ENCODE assay signal across 8 cellular contexts in the genomic region with DNA sequence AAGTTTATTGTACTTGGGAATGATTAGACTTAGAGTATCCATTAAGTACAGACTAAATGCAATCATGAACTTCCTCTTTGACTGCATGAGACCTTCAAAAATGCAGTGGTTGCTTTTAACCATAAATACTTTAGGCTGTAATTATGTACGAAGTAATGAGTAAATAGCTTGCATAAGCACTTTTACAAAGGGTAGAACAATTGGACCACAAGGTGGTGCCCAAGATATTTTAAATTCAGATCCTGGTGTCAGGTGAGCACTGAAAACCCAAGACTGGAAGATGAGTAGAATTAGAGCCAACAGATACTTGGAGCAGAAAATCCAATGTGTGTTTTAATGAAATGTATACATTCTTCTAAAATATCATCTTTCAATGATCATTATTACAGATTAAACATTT. TPM values are rescaled to one million over a fixed set of nuclear protein-coding genes. Genes with fewer than 3 reads are reported as not detected.
A peak's percentile ranks its signal among the peaks of the same experiment; 100 is the strongest.
DNase-seq lines count a peak whose midpoint lies in the region; ATAC-seq, FAIRE-seq and TF ChIP-seq lines count a peak whose summit lies in the region.

No MANE protein-coding gene starts in this region.

- no peak for ATAC-seq in HG02885 (IDR thresholded peaks at IDR 0.05; ENCODE audit: poor library complexity, unreplicated experiment)

- H3K27me3 ChIP-seq in ascending aorta (no peaks in the 10 kb centered on the region), keratinocyte (ENCODE audit: control insufficient read depth, extremely low read depth, insufficient read depth, low read length) (no peaks in the 10 kb centered on the region)

- H3K4me3 ChIP-seq in ascending aorta (no peak overlapping the region), keratinocyte (ENCODE audit: control insufficient read depth in 2 of 3, extremely low read depth in 1 of 3, insufficient read depth in 2 of 3, low read depth in 1 of 3, low read length in 3 of 3) (no peak overlapping the region)

- H3K9me3 ChIP-seq in ascending aorta = no peaks in the 10 kb centered on the region
- H3K9me3 ChIP-seq in keratinocyte (ENCODE audit: control insufficient read depth, low read depth, low read length) = no peaks in the 10 kb centered on the region

- dilution Hi-C loops in keratinocyte (cut with MboI; ENCODE audit: extremely low pct_ligation_motif_present, low sequenced_read_pairs) = no loop called here

- H3K27ac ChIP-seq in ascending aorta = no peak overlapping the region
- no peak overlapping the region for H3K27ac ChIP-seq in keratinocyte (ENCODE audit: control insufficient read depth, insufficient read depth, low read length)

- no peaks in the 10 kb centered on the region for H4K20me1 ChIP-seq in keratinocyte (ENCODE audit: control insufficient read depth, extremely low read depth, insufficient read depth, low read length)

- DNase-seq in AG09319 (ENCODE audit: extremely low read depth, low read depth) = no peak
- DNase-seq in NCI-H2196 (lab: John Stamatoyannopoulos, UW; ENCODE audit: unreplicated experiment) = peak; percentile 56
- DNase-seq in ascending aorta (ENCODE audit: low spot score in 2 of 2) = no peak
- DNase-seq in keratinocyte (ENCODE audit: low read depth, low spot score) = no peak
- DNase-seq in effector CD8-positive, alpha-beta T cell (lab: John Stamatoyannopoulos, UW) = no peak
- DNase-seq in NCI-H128 (lab: John Stamatoyannopoulos, UW; ENCODE audit: unreplicated experiment) = no peak

- no peaks in the 10 kb centered on the region for H3K79me2 ChIP-seq in keratinocyte (ENCODE audit: control insufficient read depth, insufficient read depth, low read length)

- intact Hi-C loops in ascending aorta (cut with DNase I) = no loop called here

- no peak overlapping the region for H3K9ac ChIP-seq in keratinocyte (ENCODE audit: control insufficient read depth, extremely low read depth, insufficient read depth, low read length)

- H3K4me1 ChIP-seq in ascending aorta (no peaks in the 10 kb centered on the region), keratinocyte (ENCODE audit: control insufficient read depth, extremely low read depth, insufficient read depth, low read length) (peaks cover 5% of the 10 kb centered on the region)

- H3K36me3 ChIP-seq in ascending aorta (no peaks in the 10 kb centered on the region), keratinocyte (ENCODE audit: control insufficient read depth in 2 of 2, extremely low read depth in 1 of 2, insufficient read depth in 2 of 2, low read length in 2 of 2) (no peaks in the 10 kb centered on the region)

- H3K4me2 ChIP-seq in keratinocyte (ENCODE audit: control insufficient read depth, extremely low read depth, insufficient read depth, low read depth, low read length) = no peak overlapping the region

- H2AFZ ChIP-seq in keratinocyte (ENCODE audit: control insufficient read depth, low read length) = no peak overlapping the region

- H3K9me1 ChIP-seq in keratinocyte (ENCODE audit: control insufficient read depth, extremely low read depth, insufficient read depth, low read length) = no peaks in the 10 kb centered on the region

- peak; percentile 61 for FAIRE-seq in keratinocyte (lab: Jason Lieb, UNC)

- peak; percentile 13 for TF ChIP-seq CTCF in AG09319 (IDR thresholded peaks at IDR 0.05; ENCODE audit: low read depth, low read length)
- TF ChIP-seq CTCF in GM12874 (IDR thresholded peaks at IDR 0.05; ENCODE audit: insufficient read depth, low read depth, low read length) = peak; percentile 5; the same call in 1 of the 2 replicates
- TF ChIP-seq CTCF in ascending aorta (IDR thresholded peaks at IDR 0.05) = peak; percentile 25 to 42 (median 29)
- TF ChIP-seq CTCF in keratinocyte (optimal IDR thresholded peaks at IDR 0.05 in 1 of 3, IDR thresholded peaks at IDR 0.05 in 1 of 3, conservative IDR thresholded peaks at IDR 0.05 in 1 of 3; ENCODE audit: extremely low read depth in 1 of 3, insufficient read depth in 2 of 3, low read length in 3 of 3) = peak in 2 of 3 experiments; percentile 7 to 46

RNA-seq across cellular contexts. Expression of gene RHOU, which starts 43.4 kb away (rescaled TPM):
- total RNA-seq in ascending aorta = 27.7 TPM
- 0.08 to 0.31 TPM (median 0.29 TPM) in 3 replicates for polyA plus RNA-seq in keratinocyte
- polyA plus RNA-seq in keratinocyte (2011; ENCODE audit: low read depth) = 0.24 TPM
- 0.25 and 0.38 TPM in 2 replicates for polyA plus RNA-seq in keratinocyte (2011; cell fraction: cytosol; rRNA removed)
- polyA plus RNA-seq in keratinocyte (2011; cell fraction: nucleus; rRNA removed) = 0.29 and 0.43 TPM in 2 replicates
- 0.10 and 0.75 TPM in 2 replicates for polyA plus RNA-seq in keratinocyte (2012; ENCODE audit: low replicate concordance)
- 0.06 to 0.30 TPM in 2 of 3 replicates, not detected in the other for polyA minus RNA-seq in keratinocyte
- polyA minus RNA-seq in keratinocyte (2011; cell fraction: cytosol; rRNA and poly(A)+ RNA removed) = 0.77 TPM
- 0.21 and 0.39 TPM in 2 replicates for polyA minus RNA-seq in keratinocyte (2011; cell fraction: nucleus; rRNA and poly(A)+ RNA removed)
